ENCODE assay signal across 8 cellular contexts in genomic region chr7:72493850-72494661, GRCh38.
DNase-seq lines count a peak whose midpoint lies in the region; ATAC-seq and TF ChIP-seq lines count a peak whose summit lies in the region.

No MANE protein-coding gene starts in this region.

- POLR2A ChIA-PET in WTC11 (lab: Charles Lee), result no interaction called here

- intact Hi-C loops in right lobe of liver (cut with DNase I), result no loop called here

- peak; percentile 38 for DNase-seq in AG10803 (ENCODE audit: low read depth)
- peak; percentile 30 to 55 for DNase-seq in NCI-H187 (lab: John Stamatoyannopoulos, UW)
- peak; percentile 83 for DNase-seq in WTC11 (ENCODE audit: low spot score)
- DNase-seq in dermis blood vessel endothelial cell, result peak; percentile 70
- DNase-seq in right lobe of liver, result peak in 2 of 3 donors; percentile 53 to 68
- DNase-seq in stimulated activated CD8-positive, alpha-beta memory T cell treated with anti-CD3 and anti-CD28 coated beads, Interleukin-4, amount 100 ng/mL, for 48 hours, result peak; percentile 79

- WGBS in right lobe of liver (ENCODE audit: insufficient coverage, low coverage, low lambda C conversion rate, missing lambda C conversion rate), result 31% methylated on average over 16 of the region's 17 CpGs

- no peaks in the 10 kb centered on the region for H3K27me3 ChIP-seq in right lobe of liver

- H3K4me1 ChIP-seq in right lobe of liver, result no peaks in the 10 kb centered on the region

- peak; percentile 53 for ATAC-seq in GM18858 (IDR thresholded peaks at IDR 0.05; ENCODE audit: unreplicated experiment)
- ATAC-seq in WTC11, result peak; percentile 68; the same call in 1 of the 2 replicates
- peak; percentile 75 to 90 (median 84) for ATAC-seq in right lobe of liver
- ATAC-seq in GM19455 (IDR thresholded peaks at IDR 0.05; ENCODE audit: unreplicated experiment), result no peak

- TF ChIP-seq CTCF in AG10803 (conservative IDR thresholded peaks at IDR 0.05; ENCODE audit: low read length), result peak; percentile 73
- peak; percentile 82 for TF ChIP-seq CTCF in WTC11 (IDR thresholded peaks at IDR 0.05)
- TF ChIP-seq CTCF in right lobe of liver (IDR thresholded peaks at IDR 0.05), result peak; percentile 48 to 79 (median 74)

- peaks cover 21% of the 10 kb centered on the region for H3K9me3 Mint-ChIP-seq in WTC11

- no peaks in the 10 kb centered on the region for H3K4me1 Mint-ChIP-seq in WTC11

- H3K27ac Mint-ChIP-seq in WTC11, result no peak overlapping the region

- H3K27ac ChIP-seq in right lobe of liver, result no peak overlapping the region

- no peaks in the 10 kb centered on the region; the same call in 1 of the 2 replicates for H3K27me3 Mint-ChIP-seq in WTC11 (ENCODE audit: low read depth)

- H3K4me3 ChIP-seq in AG10803 (ENCODE audit: low read length) (no peak overlapping the region), right lobe of liver (no peak overlapping the region)

- peaks cover 10% of the 10 kb centered on the region for H3K36me3 Mint-ChIP-seq in WTC11

- no peaks in the 10 kb centered on the region for H3K36me3 ChIP-seq in right lobe of liver

- no peak for TF ChIP-seq POLR2A in right lobe of liver (IDR thresholded peaks at IDR 0.05)

- CTCF ChIA-PET in WTC11 (lab: Charles Lee), result interaction anchor here (0.6 to 2.3 kb wide), 19 partner anchors 9 to 742 kb away, joined by 3 to 14 read pairs (median 4); no protein-coding TSS in a partner anchor

- H3K4me3 Mint-ChIP-seq in WTC11, result no peak overlapping the region

- H3K9me3 ChIP-seq in right lobe of liver, result peaks cover 0 to 9% (median 0%) of the 10 kb centered on the region in 4 donors

TF ChIP-seq in WTC11, 78 proteins besides CTCF, POLR2A, EP300 and RAD21:
- TF ChIP-seq ZNF121 (CRISPR knock-in tag; IDR thresholded peaks at IDR 0.05) (peak; percentile 97), CREB1 (CRISPR knock-in tag; IDR thresholded peaks at IDR 0.05) (no peak)
- TF ChIP-seq, protein P1, sequence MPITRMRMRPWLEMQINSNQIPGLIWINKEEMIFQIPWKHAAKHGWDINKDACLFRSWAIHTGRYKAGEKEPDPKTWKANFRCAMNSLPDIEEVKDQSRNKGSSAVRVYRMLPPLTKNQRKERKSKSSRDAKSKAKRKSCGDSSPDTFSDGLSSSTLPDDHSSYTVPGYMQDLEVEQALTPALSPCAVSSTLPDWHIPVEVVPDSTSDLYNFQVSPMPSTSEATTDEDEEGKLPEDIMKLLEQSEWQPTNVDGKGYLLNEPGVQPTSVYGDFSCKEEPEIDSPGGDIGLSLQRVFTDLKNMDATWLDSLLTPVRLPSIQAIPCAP (CRISPR knock-in tag; IDR thresholded peaks at IDR 0.05), result no peak
TF ChIP-seq in WTC11: peak in this region for 1.
